1 cellular context compared by ENCODE assay signal in the genomic region with DNA sequence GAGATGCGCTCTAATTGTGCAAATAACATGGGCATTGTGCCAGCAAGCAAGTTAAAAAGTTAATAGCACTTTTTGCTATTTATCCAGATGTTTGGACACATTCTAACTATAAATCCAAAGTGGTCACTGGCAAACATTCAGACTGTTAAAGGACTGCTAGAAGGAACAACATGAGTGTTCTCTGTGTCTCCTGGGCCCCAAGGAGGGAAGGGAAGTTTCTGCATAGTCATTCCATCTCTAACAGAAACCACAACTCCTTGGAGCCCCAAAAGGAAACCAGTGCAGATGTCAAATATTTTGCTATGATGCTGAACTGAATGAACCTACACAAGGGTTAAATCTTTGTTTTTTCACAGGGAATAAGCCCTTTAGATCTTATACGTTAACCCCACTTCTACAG.
A peak's percentile ranks its signal among the peaks of the same experiment; 100 is the strongest.
TF ChIP-seq lines count a peak whose summit lies in the region.

No MANE protein-coding gene starts in this region.

TF ChIP-seq in GM12878, 131 proteins besides CTCF, POLR2A, EP300 and RAD21 (continued from another document):
- TF ChIP-seq CHD4 (IDR thresholded peaks at IDR 0.05) = no peak
- TF ChIP-seq, protein P1, sequence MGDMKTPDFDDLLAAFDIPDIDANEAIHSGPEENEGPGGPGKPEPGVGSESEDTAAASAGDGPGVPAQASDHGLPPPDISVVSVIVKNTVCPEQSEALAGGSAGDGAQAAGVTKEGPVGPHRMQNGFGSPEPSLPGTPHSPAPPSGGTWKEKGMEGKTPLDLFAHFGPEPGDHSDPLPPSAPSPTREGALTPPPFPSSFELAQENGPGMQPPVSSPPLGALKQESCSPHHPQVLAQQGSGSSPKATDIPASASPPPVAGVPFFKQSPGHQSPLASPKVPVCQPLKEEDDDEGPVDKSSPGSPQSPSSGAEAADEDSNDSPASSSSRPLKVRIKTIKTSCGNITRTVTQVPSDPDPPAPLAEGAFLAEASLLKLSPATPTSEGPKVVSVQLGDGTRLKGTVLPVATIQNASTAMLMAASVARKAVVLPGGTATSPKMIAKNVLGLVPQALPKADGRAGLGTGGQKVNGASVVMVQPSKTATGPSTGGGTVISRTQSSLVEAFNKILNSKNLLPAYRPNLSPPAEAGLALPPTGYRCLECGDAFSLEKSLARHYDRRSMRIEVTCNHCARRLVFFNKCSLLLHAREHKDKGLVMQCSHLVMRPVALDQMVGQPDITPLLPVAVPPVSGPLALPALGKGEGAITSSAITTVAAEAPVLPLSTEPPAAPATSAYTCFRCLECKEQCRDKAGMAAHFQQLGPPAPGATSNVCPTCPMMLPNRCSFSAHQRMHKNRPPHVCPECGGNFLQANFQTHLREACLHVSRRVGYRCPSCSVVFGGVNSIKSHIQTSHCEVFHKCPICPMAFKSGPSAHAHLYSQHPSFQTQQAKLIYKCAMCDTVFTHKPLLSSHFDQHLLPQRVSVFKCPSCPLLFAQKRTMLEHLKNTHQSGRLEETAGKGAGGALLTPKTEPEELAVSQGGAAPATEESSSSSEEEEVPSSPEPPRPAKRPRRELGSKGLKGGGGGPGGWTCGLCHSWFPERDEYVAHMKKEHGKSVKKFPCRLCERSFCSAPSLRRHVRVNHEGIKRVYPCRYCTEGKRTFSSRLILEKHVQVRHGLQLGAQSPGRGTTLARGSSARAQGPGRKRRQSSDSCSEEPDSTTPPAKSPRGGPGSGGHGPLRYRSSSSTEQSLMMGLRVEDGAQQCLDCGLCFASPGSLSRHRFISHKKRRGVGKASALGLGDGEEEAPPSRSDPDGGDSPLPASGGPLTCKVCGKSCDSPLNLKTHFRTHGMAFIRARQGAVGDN (IDR thresholded peaks at IDR 0.05) = no peak
- TF ChIP-seq, protein P2, sequence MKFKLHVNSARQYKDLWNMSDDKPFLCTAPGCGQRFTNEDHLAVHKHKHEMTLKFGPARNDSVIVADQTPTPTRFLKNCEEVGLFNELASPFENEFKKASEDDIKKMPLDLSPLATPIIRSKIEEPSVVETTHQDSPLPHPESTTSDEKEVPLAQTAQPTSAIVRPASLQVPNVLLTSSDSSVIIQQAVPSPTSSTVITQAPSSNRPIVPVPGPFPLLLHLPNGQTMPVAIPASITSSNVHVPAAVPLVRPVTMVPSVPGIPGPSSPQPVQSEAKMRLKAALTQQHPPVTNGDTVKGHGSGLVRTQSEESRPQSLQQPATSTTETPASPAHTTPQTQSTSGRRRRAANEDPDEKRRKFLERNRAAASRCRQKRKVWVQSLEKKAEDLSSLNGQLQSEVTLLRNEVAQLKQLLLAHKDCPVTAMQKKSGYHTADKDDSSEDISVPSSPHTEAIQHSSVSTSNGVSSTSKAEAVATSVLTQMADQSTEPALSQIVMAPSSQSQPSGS (IDR thresholded peaks at IDR 0.05; ENCODE audit: low read length) = peak; percentile 82
- TF ChIP-seq SPI1 (IDR thresholded peaks at IDR 0.05; ENCODE audit: borderline replicate concordance, insufficient read depth, low read depth, low read length) = peak; percentile 14; the same call in 1 of the 2 replicates
- TF ChIP-seq IKZF2 (IDR thresholded peaks at IDR 0.05) = peak; percentile 88 to 89
- peak in 1 of 2 experiments; percentile 50; a peak in 1 of 4 replicates for TF ChIP-seq CEBPB (IDR thresholded peaks at IDR 0.05; ENCODE audit: borderline replicate concordance in 1 of 2, low read depth in 2 of 2, low read length in 2 of 2)
- TF ChIP-seq BHLHE40 (IDR thresholded peaks at IDR 0.05; ENCODE audit: borderline replicate concordance in 1 of 2, low read depth in 2 of 2, low read length in 1 of 2) = no peak
TF ChIP-seq in GM12878: peak in this region for 30.
